Comparison of ENCODE assay signal across 16 cellular contexts in genomic region chr3:60403866-60404265, GRCh38.
"Had no signal": no experiment of that assay in that cellular context is flagged by ENCODE, and none has a peak within 500 bp of the region (broad histone marks: within the 10 kb centered on the region; RNA-seq: fewer than 3 reads in every experiment).

No MANE protein-coding gene starts in this region.

- FAIRE-seq: astrocyte, bronchial epithelial cell, pancreas had no signal

- H3K4me3 ChIP-seq: lung, neural progenitor cell, pancreas had no signal

- H3K4me1 ChIP-seq: pancreas had no signal

- ATAC-seq: activated T-helper 17 cell treated with anti-CD3 and anti-CD28 coated beads, Interleukin-2, amount 50 U/mL, for 72 hours; pancreas; sciatic nerve; stimulated activated naive CD8-positive, alpha-beta T cell treated with anti-CD3 and anti-CD28 coated beads, Interleukin-15, Interleukin-2, amounts not matched to agents 100 U/mL and 50 U/mL, for 24 hours had no signal

- H3K9ac ChIP-seq: neural progenitor cell had no signal

- H3K27me3 ChIP-seq: neural progenitor cell, pancreas had no signal

- H3K4me2 ChIP-seq: neural progenitor cell had no signal

- H2AFZ ChIP-seq: neural progenitor cell had no signal

- DNase-seq: activated CD4-positive, alpha-beta T cell treated with anti-CD3 and anti-CD28 coated beads for 1 hour; activated CD4-positive, alpha-beta T cell treated with anti-CD3 and anti-CD28 coated beads, Interleukin-2, amount 50 U/mL, for 48 hours; activated naive CD4-positive, alpha-beta T cell treated with Interleukin-2 at 50 U/mL for 16 hours; endodermal cell; islet precursor cell; naive B cell; pancreas; stimulated activated naive CD8-positive, alpha-beta T cell treated with anti-CD3 and anti-CD28 coated beads, Interleukin-15, Interleukin-2, amounts not matched to agents 100 U/mL and 50 U/mL, for 24 hours; trophoblast cell had no signal

- H3K27ac ChIP-seq: neural progenitor cell, pancreas, VCaP had no signal

- H3K9me3 ChIP-seq: pancreas had no signal

- H3K36me3 ChIP-seq: neural progenitor cell, pancreas had no signal
